ENCODE assay signal across 1 cellular context in the genomic region with DNA sequence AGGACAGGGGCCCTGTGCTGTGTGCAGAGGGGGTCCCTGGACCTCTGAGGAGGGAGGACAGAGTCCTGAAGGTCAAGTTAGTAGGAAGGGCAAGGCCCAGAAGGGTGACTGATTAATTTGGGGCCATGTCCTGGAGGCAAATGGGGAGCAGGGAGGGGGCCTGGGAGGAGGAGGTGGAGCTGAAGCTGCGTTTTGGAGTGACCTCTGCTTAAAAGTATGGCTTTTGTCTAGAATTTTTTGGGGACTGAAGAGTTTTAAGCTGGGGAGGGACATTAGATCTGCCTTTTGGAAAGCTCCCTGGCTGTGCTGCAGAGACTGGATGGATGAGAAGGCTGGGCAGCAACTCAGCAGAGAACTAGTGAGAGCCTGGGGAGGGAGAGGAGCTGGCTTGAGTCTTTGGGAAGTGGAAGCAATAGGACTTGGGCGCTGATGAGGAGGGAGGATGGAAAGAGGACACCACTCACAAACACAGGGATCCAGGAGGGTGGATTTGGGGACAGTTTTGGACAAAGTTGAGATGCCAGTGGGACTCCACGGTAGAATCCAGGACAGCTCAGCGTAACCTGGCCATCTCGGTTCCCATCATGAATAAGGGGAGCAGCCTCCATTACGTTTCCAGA.
TF ChIP-seq lines count a peak whose summit lies in the region.

No MANE protein-coding gene starts in this region.

TF ChIP-seq in GM23338, 12 proteins besides CTCF, POLR2A, EP300 and RAD21 (continued from another document):
- TF ChIP-seq REST (IDR thresholded peaks at IDR 0.05; ENCODE audit: unreplicated experiment) (no peak), CREB1 (CRISPR knock-in tag; IDR thresholded peaks at IDR 0.05; ENCODE audit: low read depth) (no peak)
TF ChIP-seq in GM23338: peak in this region for 0.
